1 cellular context compared by ENCODE assay signal in the genomic region with DNA sequence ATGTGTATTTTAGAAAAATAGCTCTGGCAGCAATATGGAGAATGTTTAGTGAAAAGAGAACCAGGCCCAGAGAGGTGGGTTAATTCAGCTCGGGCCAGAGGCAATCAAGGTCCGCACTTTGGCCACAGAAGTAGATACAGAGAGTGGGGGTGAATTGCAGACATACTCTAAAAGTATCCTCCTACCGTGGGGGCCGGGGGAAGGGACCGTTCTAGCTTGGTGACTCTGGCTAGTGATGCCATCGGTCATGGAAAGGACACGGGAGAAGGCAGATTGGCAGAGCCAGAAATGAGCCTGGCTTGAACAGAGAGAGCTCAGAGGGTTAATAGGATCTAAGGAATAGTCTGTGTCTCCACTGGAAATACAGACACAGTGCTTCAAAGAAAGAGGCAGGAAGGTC.
TF ChIP-seq lines count a peak whose summit lies in the region.

No MANE protein-coding gene starts in this region.

TF ChIP-seq in GM23338, 12 proteins besides CTCF, POLR2A, EP300 and RAD21 (continued from another document):
- TF ChIP-seq, protein P1, sequence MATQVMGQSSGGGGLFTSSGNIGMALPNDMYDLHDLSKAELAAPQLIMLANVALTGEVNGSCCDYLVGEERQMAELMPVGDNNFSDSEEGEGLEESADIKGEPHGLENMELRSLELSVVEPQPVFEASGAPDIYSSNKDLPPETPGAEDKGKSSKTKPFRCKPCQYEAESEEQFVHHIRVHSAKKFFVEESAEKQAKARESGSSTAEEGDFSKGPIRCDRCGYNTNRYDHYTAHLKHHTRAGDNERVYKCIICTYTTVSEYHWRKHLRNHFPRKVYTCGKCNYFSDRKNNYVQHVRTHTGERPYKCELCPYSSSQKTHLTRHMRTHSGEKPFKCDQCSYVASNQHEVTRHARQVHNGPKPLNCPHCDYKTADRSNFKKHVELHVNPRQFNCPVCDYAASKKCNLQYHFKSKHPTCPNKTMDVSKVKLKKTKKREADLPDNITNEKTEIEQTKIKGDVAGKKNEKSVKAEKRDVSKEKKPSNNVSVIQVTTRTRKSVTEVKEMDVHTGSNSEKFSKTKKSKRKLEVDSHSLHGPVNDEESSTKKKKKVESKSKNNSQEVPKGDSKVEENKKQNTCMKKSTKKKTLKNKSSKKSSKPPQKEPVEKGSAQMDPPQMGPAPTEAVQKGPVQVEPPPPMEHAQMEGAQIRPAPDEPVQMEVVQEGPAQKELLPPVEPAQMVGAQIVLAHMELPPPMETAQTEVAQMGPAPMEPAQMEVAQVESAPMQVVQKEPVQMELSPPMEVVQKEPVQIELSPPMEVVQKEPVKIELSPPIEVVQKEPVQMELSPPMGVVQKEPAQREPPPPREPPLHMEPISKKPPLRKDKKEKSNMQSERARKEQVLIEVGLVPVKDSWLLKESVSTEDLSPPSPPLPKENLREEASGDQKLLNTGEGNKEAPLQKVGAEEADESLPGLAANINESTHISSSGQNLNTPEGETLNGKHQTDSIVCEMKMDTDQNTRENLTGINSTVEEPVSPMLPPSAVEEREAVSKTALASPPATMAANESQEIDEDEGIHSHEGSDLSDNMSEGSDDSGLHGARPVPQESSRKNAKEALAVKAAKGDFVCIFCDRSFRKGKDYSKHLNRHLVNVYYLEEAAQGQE (IDR thresholded peaks at IDR 0.05; ENCODE audit: unreplicated experiment): no peak
- TF ChIP-seq ZNF462 (CRISPR knock-in tag; IDR thresholded peaks at IDR 0.05) (no peak), EZH2phosphoT487 (IDR thresholded peaks at IDR 0.05; ENCODE audit: unreplicated experiment) (no peak), ZNF114 (CRISPR knock-in tag; IDR thresholded peaks at IDR 0.05) (no peak), POLR2AphosphoS5 (IDR thresholded peaks at IDR 0.05; ENCODE audit: low read depth) (no peak), JUNB (IDR thresholded peaks at IDR 0.05; ENCODE audit: unreplicated experiment) (no peak), CREB1 (CRISPR knock-in tag; IDR thresholded peaks at IDR 0.05; ENCODE audit: low read depth) (no peak)
TF ChIP-seq in GM23338: peak in this region for 0.
